ENCODE assay signal across 15 cellular contexts in the genomic region with DNA sequence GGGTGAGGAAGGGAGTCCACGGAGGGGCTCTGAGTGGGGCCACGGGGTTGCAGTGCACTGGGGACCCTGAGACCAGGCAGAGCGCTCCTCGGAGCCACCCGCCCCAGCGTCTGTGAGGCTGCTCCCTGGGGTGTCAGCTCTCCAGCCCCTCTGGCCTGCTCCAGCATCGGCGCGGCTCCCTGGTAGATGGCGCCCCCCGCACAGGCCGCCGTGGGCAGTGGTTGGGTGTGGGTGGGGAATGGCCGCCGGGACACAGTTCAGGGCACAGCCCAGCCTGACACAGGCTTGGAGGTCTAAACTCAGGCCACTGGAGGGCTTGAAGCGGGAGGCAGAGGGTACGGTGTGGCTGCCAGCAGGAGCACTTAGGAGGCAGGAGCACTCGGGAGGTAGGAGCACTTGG.
DNase-seq lines count a peak whose midpoint lies in the region; ATAC-seq, FAIRE-seq and TF ChIP-seq lines count a peak whose summit lies in the region.
"Had no signal": no experiment of that assay in that cellular context is flagged by ENCODE, and none has a peak within 500 bp of the region (broad histone marks: within the 10 kb centered on the region; RNA-seq: fewer than 3 reads in every experiment).

No MANE protein-coding gene starts in this region.

- H3K4me2 ChIP-seq in neural progenitor cell: no peak overlapping the region
- H3K4me2 ChIP-seq: A549 had no signal

- no peaks in the 10 kb centered on the region for H3K36me3 Mint-ChIP-seq in chondrocyte (ENCODE audit: low read depth)
- H3K36me3 Mint-ChIP-seq in neural progenitor cell: no peaks in the 10 kb centered on the region
- H3K36me3 Mint-ChIP-seq in activated CD8-positive, alpha-beta T cell treated with anti-CD3 and anti-CD28 coated beads for 36 hours (ENCODE audit: low read depth): no peaks in the 10 kb centered on the region
- H3K36me3 Mint-ChIP-seq in activated CD4-positive, alpha-beta T cell treated with anti-CD3 and anti-CD28 coated beads for 36 hours (ENCODE audit: low read depth): no peaks in the 10 kb centered on the region
- H3K36me3 Mint-ChIP-seq: CD8-positive, alpha-beta memory T cell had no signal

- H3K9ac ChIP-seq in kidney (ENCODE audit: low read length in 2 of 2) (no peak overlapping the region), neural progenitor cell (no peak overlapping the region)

- no peak for FAIRE-seq in kidney (lab: Jason Lieb, UNC)
- FAIRE-seq: A549, K562 had no signal

- no peak overlapping the region for H2AFZ ChIP-seq in neural progenitor cell (replicated peaks)

- H3K9me3 ChIP-seq in kidney (ENCODE audit: control insufficient read depth in 1 of 2, low read length in 2 of 2) (peaks cover 0 to 5% of the 10 kb centered on the region in 2 donors), neural progenitor cell (ENCODE audit: low read depth) (no peaks in the 10 kb centered on the region), upper lobe of right lung (no peaks in the 10 kb centered on the region)
- H3K9me3 ChIP-seq: A549, Caco-2, HAP-1 had no signal

- H3K27ac Mint-ChIP-seq in chondrocyte (ENCODE audit: unreplicated experiment): no peak overlapping the region
- no peak overlapping the region for H3K27ac Mint-ChIP-seq in neural progenitor cell
- H3K27ac Mint-ChIP-seq in activated CD8-positive, alpha-beta T cell treated with anti-CD3 and anti-CD28 coated beads for 36 hours: no peak overlapping the region
- H3K27ac Mint-ChIP-seq in activated CD4-positive, alpha-beta T cell treated with anti-CD3 and anti-CD28 coated beads for 36 hours: no peak overlapping the region
- H3K27ac Mint-ChIP-seq: CD8-positive, alpha-beta memory T cell had no signal

- POLR2A ChIA-PET in activated CD8-positive, alpha-beta T cell treated with anti-CD3 and anti-CD28 coated beads for 36 hours (lab: Charles Lee): no interaction called here
- POLR2A ChIA-PET in activated CD4-positive, alpha-beta T cell treated with anti-CD3 and anti-CD28 coated beads for 36 hours (lab: Charles Lee): no interaction called here

- H3K27me3 ChIP-seq in neural progenitor cell (peaks cover 11% of the 10 kb centered on the region), upper lobe of right lung (peaks cover 7% of the 10 kb centered on the region)

- H4K20me1 ChIP-seq in neural progenitor cell (ENCODE audit: low read depth): no peaks in the 10 kb centered on the region

- H3K4me1 ChIP-seq in kidney (ENCODE audit: control insufficient read depth in 1 of 2, insufficient read depth in 1 of 2, low read depth in 1 of 2, low read length in 2 of 2): no peaks in the 10 kb centered on the region
- peaks cover 31% of the 10 kb centered on the region for H3K4me1 ChIP-seq in neural progenitor cell
- H3K4me1 ChIP-seq in upper lobe of right lung: no peaks in the 10 kb centered on the region
- H3K4me1 ChIP-seq: A549, Caco-2, HAP-1 had no signal

- H3K36me3 ChIP-seq in kidney (ENCODE audit: control insufficient read depth in 1 of 2, insufficient read depth in 2 of 2, low read length in 2 of 2): no peaks in the 10 kb centered on the region
- no peaks in the 10 kb centered on the region for H3K36me3 ChIP-seq in neural progenitor cell
- no peaks in the 10 kb centered on the region for H3K36me3 ChIP-seq in upper lobe of right lung
- H3K36me3 ChIP-seq: HAP-1 had no signal

- intact Hi-C loops in kidney (cut with DNase I) (no loop called here), upper lobe of right lung (cut with DNase I) (no loop called here)
- intact Hi-C loops in activated CD8-positive, alpha-beta T cell treated with anti-CD3 and anti-CD28 coated beads for 36 hours (cut with micrococcal nuclease): no loop called here
- intact Hi-C loops in activated CD4-positive, alpha-beta T cell treated with anti-CD3 and anti-CD28 coated beads for 36 hours (cut with DNase I, micrococcal nuclease): no loop called here

- CTCF ChIA-PET in activated CD8-positive, alpha-beta T cell treated with anti-CD3 and anti-CD28 coated beads for 36 hours (lab: Charles Lee): no interaction called here
- CTCF ChIA-PET in activated CD4-positive, alpha-beta T cell treated with anti-CD3 and anti-CD28 coated beads for 36 hours (lab: Charles Lee): no interaction called here

- H3F3A ChIP-seq in neural progenitor cell (ENCODE audit: low read depth): peaks cover 20% of the 10 kb centered on the region

- H3K27me3 Mint-ChIP-seq in chondrocyte (ENCODE audit: low read depth): no peaks in the 10 kb centered on the region
- peaks cover 20% of the 10 kb centered on the region for H3K27me3 Mint-ChIP-seq in neural progenitor cell (ENCODE audit: insufficient read depth, low read depth)
- no peaks in the 10 kb centered on the region for H3K27me3 Mint-ChIP-seq in activated CD8-positive, alpha-beta T cell treated with anti-CD3 and anti-CD28 coated beads for 36 hours
- peaks cover 3% of the 10 kb centered on the region for H3K27me3 Mint-ChIP-seq in activated CD4-positive, alpha-beta T cell treated with anti-CD3 and anti-CD28 coated beads for 36 hours

- ATAC-seq in upper lobe of right lung (no peak), HG03571 (IDR thresholded peaks at IDR 0.05; ENCODE audit: unreplicated experiment) (no peak)
- no peak for ATAC-seq in activated CD8-positive, alpha-beta T cell treated with anti-CD3 and anti-CD28 coated beads for 36 hours
- ATAC-seq in activated CD4-positive, alpha-beta T cell treated with anti-CD3 and anti-CD28 coated beads for 36 hours: no peak
- ATAC-seq: A549, K562 had no signal

- no peak overlapping the region for H3K4me3 ChIP-seq in kidney (ENCODE audit: low read length in 2 of 2)
- no peak overlapping the region for H3K4me3 ChIP-seq in neural progenitor cell
- no peak overlapping the region for H3K4me3 ChIP-seq in upper lobe of right lung
- H3K4me3 ChIP-seq: A549, GM23338, HAP-1, K562 had no signal

- no peaks in the 10 kb centered on the region for H3K4me1 Mint-ChIP-seq in chondrocyte (ENCODE audit: low read depth)
- H3K4me1 Mint-ChIP-seq in neural progenitor cell: peaks cover 52% of the 10 kb centered on the region
- H3K4me1 Mint-ChIP-seq in activated CD8-positive, alpha-beta T cell treated with anti-CD3 and anti-CD28 coated beads for 36 hours (ENCODE audit: low read depth): no peaks in the 10 kb centered on the region
- no peaks in the 10 kb centered on the region for H3K4me1 Mint-ChIP-seq in activated CD4-positive, alpha-beta T cell treated with anti-CD3 and anti-CD28 coated beads for 36 hours
- H3K4me1 Mint-ChIP-seq: CD8-positive, alpha-beta memory T cell had no signal

- TF ChIP-seq CTCF in chondrocyte (IDR thresholded peaks at IDR 0.05) (no peak), kidney (IDR thresholded peaks at IDR 0.05; ENCODE audit: borderline replicate concordance, extremely low read depth, insufficient read depth) (no peak), neural progenitor cell (IDR thresholded peaks at IDR 0.05) (no peak), upper lobe of right lung (IDR thresholded peaks at IDR 0.05) (no peak)
- TF ChIP-seq CTCF in activated CD8-positive, alpha-beta T cell treated with anti-CD3 and anti-CD28 coated beads for 36 hours (IDR thresholded peaks at IDR 0.05): no peak

- H3K4me3 Mint-ChIP-seq in chondrocyte (ENCODE audit: unreplicated experiment) (no peak overlapping the region), neural progenitor cell (peak overlapping the region; percentile 43)
- no peak overlapping the region for H3K4me3 Mint-ChIP-seq in activated CD8-positive, alpha-beta T cell treated with anti-CD3 and anti-CD28 coated beads for 36 hours
- H3K4me3 Mint-ChIP-seq in activated CD4-positive, alpha-beta T cell treated with anti-CD3 and anti-CD28 coated beads for 36 hours: no peak overlapping the region
- H3K4me3 Mint-ChIP-seq: CD8-positive, alpha-beta memory T cell; GM23338 had no signal

- DNase-seq in chondrocyte (ENCODE audit: low spot score) (peak; percentile 91), kidney (peak; percentile 45), neural progenitor cell (ENCODE audit: low spot score) (no peak), upper lobe of right lung (peak; percentile 60)
- DNase-seq in activated CD8-positive, alpha-beta T cell treated with anti-CD3 and anti-CD28 coated beads for 36 hours: no peak
- DNase-seq in activated CD4-positive, alpha-beta T cell treated with anti-CD3 and anti-CD28 coated beads for 36 hours: no peak
- DNase-seq: Caco-2; CD8-positive, alpha-beta memory T cell; GF-D8 had no signal

- H3K9me3 Mint-ChIP-seq in chondrocyte (ENCODE audit: low read depth) (peaks cover 29% of the 10 kb centered on the region), neural progenitor cell (peaks cover 5% of the 10 kb centered on the region)
- H3K9me3 Mint-ChIP-seq in activated CD8-positive, alpha-beta T cell treated with anti-CD3 and anti-CD28 coated beads for 36 hours: peaks cover 1% of the 10 kb centered on the region
- no peaks in the 10 kb centered on the region for H3K9me3 Mint-ChIP-seq in activated CD4-positive, alpha-beta T cell treated with anti-CD3 and anti-CD28 coated beads for 36 hours (ENCODE audit: low read depth)

- no peaks in the 10 kb centered on the region for H3K79me2 ChIP-seq in neural progenitor cell (ENCODE audit: low read depth)

- H3K27ac ChIP-seq in kidney (ENCODE audit: low read depth in 2 of 2, low read length in 2 of 2) (no peak overlapping the region), neural progenitor cell (no peak overlapping the region), upper lobe of right lung (no peak overlapping the region)
- H3K27ac ChIP-seq: A549, HL-60 had no signal

Comparison
In these comparisons a context has a peak if more than half of its experiments do, and no peak if none do; other contexts are left out.
1. DNase-seq: peak in chondrocyte (single experiment), kidney (single experiment) and upper lobe of right lung (single experiment); none in neural progenitor cell (single experiment), activated CD8-positive, alpha-beta T cell treated with anti-CD3 and anti-CD28 coated beads for 36 hours (single experiment) and activated CD4-positive, alpha-beta T cell treated with anti-CD3 and anti-CD28 coated beads for 36 hours (single experiment).